14 cellular contexts compared by ENCODE assay signal in the genomic region with DNA sequence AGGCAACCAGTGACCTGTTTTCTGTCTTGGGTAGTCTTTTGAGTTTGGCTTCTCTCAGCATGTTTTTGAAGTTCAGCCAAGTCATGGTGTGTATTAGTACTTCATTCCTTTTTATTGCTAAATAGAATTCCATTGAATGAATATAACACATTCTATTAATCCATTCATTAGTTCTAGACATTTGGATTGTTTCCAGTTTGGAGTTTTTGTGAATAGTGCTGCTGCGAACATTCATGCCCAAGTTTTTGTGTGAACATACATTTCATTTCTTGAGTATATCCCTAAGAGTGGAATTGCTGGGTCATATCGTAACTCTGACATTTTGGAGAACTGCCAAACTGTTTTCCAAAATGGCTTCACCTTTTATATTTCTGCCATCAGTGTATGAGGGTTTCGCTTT. TPM values are rescaled to one million over a fixed set of nuclear protein-coding genes. Genes with fewer than 3 reads are reported as not detected.
A peak's percentile ranks its signal among the peaks of the same experiment; 100 is the strongest.
DNase-seq lines count a peak whose midpoint lies in the region; ATAC-seq and TF ChIP-seq lines count a peak whose summit lies in the region.
"Had no signal": no experiment of that assay in that cellular context is flagged by ENCODE, and none has a peak within 500 bp of the region (broad histone marks: within the 10 kb centered on the region; RNA-seq: fewer than 3 reads in every experiment).

No MANE protein-coding gene starts in this region.

- no peaks in the 10 kb centered on the region for H3K9me3 ChIP-seq in SK-N-MC (ENCODE audit: low read depth, low read length)
- H3K9me3 ChIP-seq: testis had no signal

- DNase-seq in stimulated activated naive CD8-positive, alpha-beta T cell treated with anti-CD3 and anti-CD28 coated beads, Interleukin-15, amount 100 ng/mL, for 72 hours: no peak
- DNase-seq in SK-N-MC (ENCODE audit: low read depth, low spot score) (no peak), fibroblast of gingiva (ENCODE audit: low read depth) (peak; percentile 21), type B pancreatic cell (ENCODE audit: extremely low spot score, unreplicated experiment) (no peak), cerebellar cortex (ENCODE audit: low spot score) (no peak)
- DNase-seq in effector CD4-positive, alpha-beta T cell: no peak
- DNase-seq: activated naive CD4-positive, alpha-beta T cell treated with anti-CD3 and anti-CD28 coated beads, Interleukin-2, amount 10 ng/mL, durations not matched to agents 7 days and 5 days; NCI-H1092 treated with DMSO at 0.1 percent for 48 hours; SHP77 treated with DMSO at 0.1 percent for 48 hours; stimulated activated CD4-positive, alpha-beta T cell treated with anti-CD3 and anti-CD28 coated beads, Interleukin-15, amount 100 ng/mL, for 24 hours; testis had no signal

- no peak for TF ChIP-seq CTCF in type B pancreatic cell (conservative IDR thresholded peaks at IDR 0.05)

- ATAC-seq in stimulated activated naive CD8-positive, alpha-beta T cell treated with anti-CD3 and anti-CD28 coated beads, Interleukin-15, amount 100 ng/mL, for 72 hours: no peak
- ATAC-seq in GM21717 (IDR thresholded peaks at IDR 0.05; ENCODE audit: unreplicated experiment): no peak
- ATAC-seq: HepG2 had no signal

- peak overlapping the region; percentile 24; the same call in 1 of the 2 replicates for H3K4me3 ChIP-seq in SK-N-MC
- H3K4me3 ChIP-seq: testis had no signal

- peaks cover 38% of the 10 kb centered on the region for H3K36me3 ChIP-seq in SK-N-MC (ENCODE audit: insufficient read depth, low read length)

- no peaks in the 10 kb centered on the region for H3K27me3 Mint-ChIP-seq in stimulated activated naive CD8-positive, alpha-beta T cell treated with anti-CD3 and anti-CD28 coated beads, Interleukin-15, Interleukin-2, amounts not matched to agents 100 ng/mL and 50 ng/mL, for 24 hours
- no peaks in the 10 kb centered on the region for H3K27me3 Mint-ChIP-seq in stimulated activated naive CD8-positive, alpha-beta T cell treated with anti-CD3 and anti-CD28 coated beads, Interleukin-15, amount 100 ng/mL, for 72 hours
- H3K27me3 Mint-ChIP-seq in type B pancreatic cell: no peaks in the 10 kb centered on the region
- H3K27me3 Mint-ChIP-seq: activated naive CD4-positive, alpha-beta T cell treated with anti-CD3 and anti-CD28 coated beads, Interleukin-2, amount 10 ng/mL, durations not matched to agents 7 days and 5 days had no signal

- H3K9ac ChIP-seq in SK-N-MC (ENCODE audit: insufficient read length): no peak overlapping the region

- H3K4me3 Mint-ChIP-seq in stimulated activated naive CD8-positive, alpha-beta T cell treated with anti-CD3 and anti-CD28 coated beads, Interleukin-15, Interleukin-2, amounts not matched to agents 100 ng/mL and 50 ng/mL, for 24 hours: peak overlapping the region; percentile 47
- H3K4me3 Mint-ChIP-seq in stimulated activated naive CD8-positive, alpha-beta T cell treated with anti-CD3 and anti-CD28 coated beads, Interleukin-15, amount 100 ng/mL, for 72 hours: peak overlapping the region in 1 of 2 donors; percentile 31
- peak overlapping the region; percentile 69 for H3K4me3 Mint-ChIP-seq in type B pancreatic cell

- H3K4me1 Mint-ChIP-seq in stimulated activated naive CD8-positive, alpha-beta T cell treated with anti-CD3 and anti-CD28 coated beads, Interleukin-15, Interleukin-2, amounts not matched to agents 100 ng/mL and 50 ng/mL, for 24 hours (ENCODE audit: low read depth): peaks cover 29% of the 10 kb centered on the region
- H3K4me1 Mint-ChIP-seq in stimulated activated naive CD8-positive, alpha-beta T cell treated with anti-CD3 and anti-CD28 coated beads, Interleukin-15, amount 100 ng/mL, for 72 hours: peaks cover 42% of the 10 kb centered on the region
- peaks cover 21% of the 10 kb centered on the region for H3K4me1 Mint-ChIP-seq in type B pancreatic cell (ENCODE audit: unreplicated experiment)

- peaks cover 35% of the 10 kb centered on the region for H3K36me3 Mint-ChIP-seq in stimulated activated naive CD8-positive, alpha-beta T cell treated with anti-CD3 and anti-CD28 coated beads, Interleukin-15, Interleukin-2, amounts not matched to agents 100 ng/mL and 50 ng/mL, for 24 hours (ENCODE audit: low read depth)
- H3K36me3 Mint-ChIP-seq in type B pancreatic cell: peaks cover 20% of the 10 kb centered on the region

- no peak overlapping the region for H3K27ac Mint-ChIP-seq in stimulated activated naive CD8-positive, alpha-beta T cell treated with anti-CD3 and anti-CD28 coated beads, Interleukin-15, Interleukin-2, amounts not matched to agents 100 ng/mL and 50 ng/mL, for 24 hours
- H3K27ac Mint-ChIP-seq in stimulated activated naive CD8-positive, alpha-beta T cell treated with anti-CD3 and anti-CD28 coated beads, Interleukin-15, amount 100 ng/mL, for 72 hours: peak overlapping the region in 1 of 2 donors; percentile 15
- H3K27ac Mint-ChIP-seq in type B pancreatic cell: no peak overlapping the region
- H3K27ac Mint-ChIP-seq: activated naive CD4-positive, alpha-beta T cell treated with anti-CD3 and anti-CD28 coated beads, Interleukin-2, amount 10 ng/mL, durations not matched to agents 7 days and 5 days had no signal

- H3K27ac ChIP-seq in SK-N-MC: peak overlapping the region; percentile 27; the same call in 1 of the 2 replicates
- H3K27ac ChIP-seq: testis had no signal

- no peaks in the 10 kb centered on the region for H3K9me3 Mint-ChIP-seq in stimulated activated naive CD8-positive, alpha-beta T cell treated with anti-CD3 and anti-CD28 coated beads, Interleukin-15, Interleukin-2, amounts not matched to agents 100 ng/mL and 50 ng/mL, for 24 hours
- no peaks in the 10 kb centered on the region for H3K9me3 Mint-ChIP-seq in stimulated activated naive CD8-positive, alpha-beta T cell treated with anti-CD3 and anti-CD28 coated beads, Interleukin-15, amount 100 ng/mL, for 72 hours
- no peaks in the 10 kb centered on the region for H3K9me3 Mint-ChIP-seq in type B pancreatic cell
- H3K9me3 Mint-ChIP-seq: activated naive CD4-positive, alpha-beta T cell treated with anti-CD3 and anti-CD28 coated beads, Interleukin-2, amount 10 ng/mL, durations not matched to agents 7 days and 5 days had no signal

RNA-seq across cellular contexts. Expression of gene ZNF346, which starts 2.6 kb away (rescaled TPM):
- total RNA-seq in type B pancreatic cell (ENCODE audit: low replicate concordance): 20.2 and 31.0 TPM in 2 replicates

RNA-seq across cellular contexts. Expression of gene UIMC1, which starts 18.6 kb away (rescaled TPM):
- total RNA-seq in type B pancreatic cell (ENCODE audit: low replicate concordance): 30.7 and 39.1 TPM in 2 replicates
